3 cellular contexts compared by ENCODE assay signal in the genomic region with DNA sequence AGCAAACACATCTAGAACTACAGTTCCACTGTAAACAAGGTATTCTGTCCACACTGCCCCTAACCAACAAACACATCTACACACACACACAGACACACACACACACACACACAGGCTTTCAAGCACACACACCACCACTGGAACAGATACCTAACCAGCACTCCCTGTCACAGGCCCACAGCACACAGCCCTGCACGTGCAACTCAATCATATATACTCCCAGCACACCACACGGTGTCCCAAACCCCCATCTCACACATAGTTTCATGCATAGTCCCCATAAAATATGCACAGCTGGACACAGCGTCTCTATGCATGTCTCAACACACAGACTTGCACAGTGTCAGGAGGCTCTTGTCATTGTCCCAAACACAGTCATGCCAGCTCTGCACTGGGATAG.
TF ChIP-seq lines count a peak whose summit lies in the region.

No MANE protein-coding gene starts in this region.

TF ChIP-seq in A549, 52 proteins besides CTCF, POLR2A, EP300 and RAD21:
- TF ChIP-seq HOXB5 (CRISPR knock-in tag; IDR thresholded peaks at IDR 0.05) (no peak), TFCP2L1 (CRISPR knock-in tag; IDR thresholded peaks at IDR 0.05) (no peak), GATA3 (IDR thresholded peaks at IDR 0.05; ENCODE audit: borderline replicate concordance) (no peak), HEYL (CRISPR knock-in tag; IDR thresholded peaks at IDR 0.05) (no peak), ESRRA (IDR thresholded peaks at IDR 0.05; ENCODE audit: borderline replicate concordance, low read length) (no peak), NPAS2 (CRISPR knock-in tag; IDR thresholded peaks at IDR 0.05; ENCODE audit: borderline replicate concordance) (no peak), SMC3 (IDR thresholded peaks at IDR 0.05) (no peak), EHF (CRISPR knock-in tag; IDR thresholded peaks at IDR 0.05) (no peak), ZNF302 (CRISPR knock-in tag; IDR thresholded peaks at IDR 0.05) (no peak), FOSB (CRISPR knock-in tag; IDR thresholded peaks at IDR 0.05) (no peak), MYC (IDR thresholded peaks at IDR 0.05; ENCODE audit: borderline replicate concordance, low read length) (no peak), KDM1A (IDR thresholded peaks at IDR 0.05; ENCODE audit: low read depth) (no peak), JUN (IDR thresholded peaks at IDR 0.05) (no peak), FOXS1 (CRISPR knock-in tag; IDR thresholded peaks at IDR 0.05) (no peak), RNF2 (IDR thresholded peaks at IDR 0.05; ENCODE audit: borderline replicate concordance, low read depth) (no peak)
- TF ChIP-seq, protein P1, sequence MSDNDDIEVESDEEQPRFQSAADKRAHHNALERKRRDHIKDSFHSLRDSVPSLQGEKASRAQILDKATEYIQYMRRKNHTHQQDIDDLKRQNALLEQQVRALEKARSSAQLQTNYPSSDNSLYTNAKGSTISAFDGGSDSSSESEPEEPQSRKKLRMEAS (IDR thresholded peaks at IDR 0.05) = no peak
- TF ChIP-seq, protein P2, sequence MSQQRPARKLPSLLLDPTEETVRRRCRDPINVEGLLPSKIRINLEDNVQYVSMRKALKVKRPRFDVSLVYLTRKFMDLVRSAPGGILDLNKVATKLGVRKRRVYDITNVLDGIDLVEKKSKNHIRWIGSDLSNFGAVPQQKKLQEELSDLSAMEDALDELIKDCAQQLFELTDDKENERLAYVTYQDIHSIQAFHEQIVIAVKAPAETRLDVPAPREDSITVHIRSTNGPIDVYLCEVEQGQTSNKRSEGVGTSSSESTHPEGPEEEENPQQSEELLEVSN (IDR thresholded peaks at IDR 0.05; ENCODE audit: borderline replicate concordance, low read depth) = no peak
- TF ChIP-seq, protein P3, sequence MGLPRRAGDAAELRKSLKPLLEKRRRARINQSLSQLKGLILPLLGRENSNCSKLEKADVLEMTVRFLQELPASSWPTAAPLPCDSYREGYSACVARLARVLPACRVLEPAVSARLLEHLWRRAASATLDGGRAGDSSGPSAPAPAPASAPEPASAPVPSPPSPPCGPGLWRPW (IDR thresholded peaks at IDR 0.05) = no peak
- TF ChIP-seq, protein P4, sequence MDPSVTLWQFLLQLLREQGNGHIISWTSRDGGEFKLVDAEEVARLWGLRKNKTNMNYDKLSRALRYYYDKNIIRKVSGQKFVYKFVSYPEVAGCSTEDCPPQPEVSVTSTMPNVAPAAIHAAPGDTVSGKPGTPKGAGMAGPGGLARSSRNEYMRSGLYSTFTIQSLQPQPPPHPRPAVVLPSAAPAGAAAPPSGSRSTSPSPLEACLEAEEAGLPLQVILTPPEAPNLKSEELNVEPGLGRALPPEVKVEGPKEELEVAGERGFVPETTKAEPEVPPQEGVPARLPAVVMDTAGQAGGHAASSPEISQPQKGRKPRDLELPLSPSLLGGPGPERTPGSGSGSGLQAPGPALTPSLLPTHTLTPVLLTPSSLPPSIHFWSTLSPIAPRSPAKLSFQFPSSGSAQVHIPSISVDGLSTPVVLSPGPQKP (IDR thresholded peaks at IDR 0.05; ENCODE audit: low read depth, low read length) = no peak

TF ChIP-seq in IMR-90, 13 proteins besides CTCF, POLR2A, EP300 and RAD21:
- TF ChIP-seq, protein P4 (IDR thresholded peaks at IDR 0.05; ENCODE audit: borderline replicate concordance, low read depth, low read length) = no peak
- no peak for TF ChIP-seq NFE2L2 (IDR thresholded peaks at IDR 0.05; ENCODE audit: low read depth, low read length)
- no peak for TF ChIP-seq FOS (IDR thresholded peaks at IDR 0.05; ENCODE audit: low read depth, low read length)
- TF ChIP-seq CHD1 (IDR thresholded peaks at IDR 0.05; ENCODE audit: low read depth, low read length) = no peak
- no peak for TF ChIP-seq SMC3 (IDR thresholded peaks at IDR 0.05; ENCODE audit: low read depth, low read length)
- TF ChIP-seq, protein P5, sequence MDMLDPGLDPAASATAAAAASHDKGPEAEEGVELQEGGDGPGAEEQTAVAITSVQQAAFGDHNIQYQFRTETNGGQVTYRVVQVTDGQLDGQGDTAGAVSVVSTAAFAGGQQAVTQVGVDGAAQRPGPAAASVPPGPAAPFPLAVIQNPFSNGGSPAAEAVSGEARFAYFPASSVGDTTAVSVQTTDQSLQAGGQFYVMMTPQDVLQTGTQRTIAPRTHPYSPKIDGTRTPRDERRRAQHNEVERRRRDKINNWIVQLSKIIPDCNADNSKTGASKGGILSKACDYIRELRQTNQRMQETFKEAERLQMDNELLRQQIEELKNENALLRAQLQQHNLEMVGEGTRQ (IDR thresholded peaks at IDR 0.05; ENCODE audit: low read depth, low read length) = no peak
- no peak for TF ChIP-seq MXI1 (IDR thresholded peaks at IDR 0.05; ENCODE audit: borderline replicate concordance, low read depth, low read length)
- TF ChIP-seq MAFK (IDR thresholded peaks at IDR 0.05; ENCODE audit: low read depth, low read length) = no peak
- TF ChIP-seq CEBPB (IDR thresholded peaks at IDR 0.05; ENCODE audit: low read depth, low read length) = no peak
- TF ChIP-seq RCOR1 (IDR thresholded peaks at IDR 0.05; ENCODE audit: insufficient replicate concordance, low read length) = no peak
- TF ChIP-seq RFX5 (IDR thresholded peaks at IDR 0.05; ENCODE audit: low read depth, low read length) = no peak
- no peak for TF ChIP-seq MAZ (IDR thresholded peaks at IDR 0.05; ENCODE audit: borderline replicate concordance, low read depth, low read length)
- TF ChIP-seq BHLHE40 (IDR thresholded peaks at IDR 0.05; ENCODE audit: low read depth, low read length) = no peak
TF ChIP-seq in IMR-90: peak in this region for 0.

TF ChIP-seq in H1, 55 proteins besides CTCF, POLR2A, EP300 and RAD21:
- TF ChIP-seq TCF12 (IDR thresholded peaks at IDR 0.05; ENCODE audit: low read depth, low read length) (no peak), TAF7 (optimal IDR thresholded peaks at IDR 0.05; ENCODE audit: borderline replicate concordance, low read depth, low read length) (no peak), ZNF274 (IDR thresholded peaks at IDR 0.05; ENCODE audit: borderline replicate concordance, extremely low read depth, low read length) (no peak), SIN3A (conservative IDR thresholded peaks at IDR 0.05 in 1 of 2, IDR thresholded peaks at IDR 0.05 in 1 of 2; ENCODE audit: low read depth in 1 of 2, low read length in 2 of 2) (no peak), BACH1 (IDR thresholded peaks at IDR 0.05; ENCODE audit: low read length) (no peak), KDM4A (IDR thresholded peaks at IDR 0.05; ENCODE audit: low read depth, low read length, severe bottlenecking) (no peak), SIRT6 (IDR thresholded peaks at IDR 0.05; ENCODE audit: low read length) (no peak), PHF8 (conservative IDR thresholded peaks at IDR 0.05; ENCODE audit: low read depth, low read length) (no peak), RFX5 (IDR thresholded peaks at IDR 0.05; ENCODE audit: borderline replicate concordance, low read depth, low read length) (no peak), CREB1 (IDR thresholded peaks at IDR 0.05) (no peak)
- TF ChIP-seq, protein P5 (IDR thresholded peaks at IDR 0.05; ENCODE audit: low read length) = no peak
